In genomic region chrX:47068720-47069119, GRCh38 we compare ENCODE assay signal across 11 cellular contexts. TPM values are rescaled to one million over a fixed set of nuclear protein-coding genes. Genes with fewer than 3 reads are reported as not detected.
"Had no signal": no experiment of that assay in that cellular context is flagged by ENCODE, and none has a peak within 500 bp of the region (broad histone marks: within the 10 kb centered on the region; RNA-seq: fewer than 3 reads in every experiment).

No MANE protein-coding gene starts in this region.

- H3K27ac ChIP-seq: GM23248 had no signal

- ATAC-seq: GM23338, HCT116 had no signal

- H3K9me3 Mint-ChIP-seq: GM23338, HFFc6 had no signal

- H3K4me3 Mint-ChIP-seq: GM23338, H9, HFFc6 had no signal

- H3K4me3 ChIP-seq: GM23248, GM23338 had no signal

- DNase-seq: GM23248, GOT3, H7, H9, HCEC 1CT, HFFc6 had no signal

- H3K27ac Mint-ChIP-seq: GM23338, H9, HFFc6 had no signal

- H2AFZ ChIP-seq: GM23248, GM23338 had no signal

- H3K4me2 ChIP-seq: GM23338 had no signal

- H3K9ac ChIP-seq: GM23248 had no signal

- FAIRE-seq: H1, H54 had no signal

- H3K4me1 Mint-ChIP-seq: GM23338, H9 had no signal

RNA-seq across cellular contexts. Expression of gene RGN, which starts 9.5 kb away (rescaled TPM):
- total RNA-seq: H4, H9 had no signal
